1 cellular context compared by ENCODE assay signal in genomic region chr2:135132314-135132713, GRCh38.
TF ChIP-seq lines count a peak whose summit lies in the region.

No MANE protein-coding gene starts in this region.

TF ChIP-seq in IMR-90, 13 proteins besides CTCF, POLR2A, EP300 and RAD21:
- TF ChIP-seq BHLHE40 (IDR thresholded peaks at IDR 0.05; ENCODE audit: low read depth, low read length) (no peak), CEBPB (IDR thresholded peaks at IDR 0.05; ENCODE audit: low read depth, low read length) (peak; percentile 74), CHD1 (IDR thresholded peaks at IDR 0.05; ENCODE audit: low read depth, low read length) (no peak)
